In genomic region chr11:1481483-1481825, GRCh38 we compare ENCODE assay signal across 24 cellular contexts. TPM values are rescaled to one million over a fixed set of nuclear protein-coding genes. Genes with fewer than 3 reads are reported as not detected.
DNase-seq lines count a peak whose midpoint lies in the region; ATAC-seq, FAIRE-seq and TF ChIP-seq lines count a peak whose summit lies in the region.
"Had no signal": no experiment of that assay in that cellular context is flagged by ENCODE, and none has a peak within 500 bp of the region (broad histone marks: within the 10 kb centered on the region; RNA-seq: fewer than 3 reads in every experiment).

No MANE protein-coding gene starts in this region.

- H3K27ac ChIP-seq in GM23338 (ENCODE audit: low read depth): no peak overlapping the region
- H3K27ac ChIP-seq in H1 (ENCODE audit: low read depth, low read length): 0 out of 2 replicates have a peak overlapping the region, but pooled peaks have one; percentile 38
- peak overlapping the region; percentile 56 to 72 for H3K27ac ChIP-seq in mucosa of rectum (ENCODE audit: low read depth in 2 of 2, low read length in 2 of 2)
- peak overlapping the region; percentile 70 to 76 for H3K27ac ChIP-seq in testis
- H3K27ac ChIP-seq: neutrophil, right lobe of liver, RWPE1 had no signal

- intact Hi-C loops in testis (cut with DNase I; ENCODE audit: low total_unique reads): no loop called here

- H2AFZ ChIP-seq in GM23338 (no peak overlapping the region), H1 (ENCODE audit: low read length) (no peak overlapping the region)

- no peaks in the 10 kb centered on the region for H3F3A ChIP-seq in GM23338 (replicated peaks; ENCODE audit: low read depth)

- no peaks in the 10 kb centered on the region for H3K36me3 ChIP-seq in GM23338 (ENCODE audit: insufficient read depth)
- no peaks in the 10 kb centered on the region; a peak in 1 of 8 replicates for H3K36me3 ChIP-seq in H1 (ENCODE audit: control insufficient read depth in 2 of 4, insufficient read depth in 4 of 4, low read length in 3 of 4)
- peaks cover 32 to 42% of the 10 kb centered on the region in 2 donors for H3K36me3 ChIP-seq in mucosa of rectum (ENCODE audit: control insufficient read depth in 2 of 2, insufficient read depth in 2 of 2, low read length in 2 of 2)
- H3K36me3 ChIP-seq in testis (ENCODE audit: low read depth, missing control alignments): no peaks in the 10 kb centered on the region

- H3K27me3 ChIP-seq in GM23338 (ENCODE audit: insufficient read depth) (no peaks in the 10 kb centered on the region), H1 (replicated peaks in 1 of 4; ENCODE audit: control insufficient read depth in 3 of 4, extremely low read depth in 1 of 4, insufficient read depth in 3 of 4, low read length in 3 of 4) (no peaks in the 10 kb centered on the region), mucosa of rectum (ENCODE audit: control insufficient read depth in 2 of 2, insufficient read depth in 2 of 2, low read length in 2 of 2) (no peaks in the 10 kb centered on the region), testis (no peaks in the 10 kb centered on the region)
- H3K27me3 ChIP-seq: neutrophil, right lobe of liver had no signal

- no peak overlapping the region for H2BK15ac ChIP-seq in H1 (ENCODE audit: low read length)

- TF ChIP-seq RAD21 in H1 (IDR thresholded peaks at IDR 0.05 in 1 of 2, conservative IDR thresholded peaks at IDR 0.05 in 1 of 2; ENCODE audit: low read depth in 2 of 2, low read length in 2 of 2): no peak

- no peaks in the 10 kb centered on the region for H3K4me1 ChIP-seq in GM23338 (ENCODE audit: insufficient read depth)
- peaks cover 0 to 5% (median under 1%) of the 10 kb centered on the region in 4 experiments; a peak in 2 of 7 replicates for H3K4me1 ChIP-seq in H1 (replicated peaks in 1 of 4; ENCODE audit: control insufficient read depth in 3 of 4, insufficient read depth in 4 of 4, low read length in 3 of 4)
- peaks cover 10 to 15% of the 10 kb centered on the region in 2 donors for H3K4me1 ChIP-seq in mucosa of rectum (ENCODE audit: control insufficient read depth in 2 of 2, insufficient read depth in 2 of 2, low read length in 2 of 2)
- H3K4me1 ChIP-seq in testis: peaks cover 32% of the 10 kb centered on the region

- CTCF ChIA-PET in H1 (lab: Charles Lee; ENCODE audit: partially characterized antibody): interaction anchor here (1.1 to 5.2 kb wide), 10 partner anchors 8 to 277 kb away, joined by 3 to 34 read pairs (median 4); no protein-coding TSS in a partner anchor

- H3K23me2 ChIP-seq in H1 (ENCODE audit: low read depth, low read length): no peaks in the 10 kb centered on the region

- H3K4me3 ChIP-seq in GM23338 (no peak overlapping the region), H1 (ENCODE audit: extremely low read depth in 1 of 4, insufficient read depth in 2 of 4, low read depth in 3 of 4, low read length in 4 of 4) (no peak overlapping the region), mucosa of rectum (ENCODE audit: low read length in 2 of 2) (no peak overlapping the region), testis (no peak overlapping the region)
- H3K4me3 ChIP-seq: mucosa of descending colon, right lobe of liver had no signal

- H3K4me1 Mint-ChIP-seq in GM23338: peaks cover 4% of the 10 kb centered on the region; the same call in 2 of the 3 replicates

- no peak overlapping the region for H4K5ac ChIP-seq in H1 (ENCODE audit: insufficient read length, low read depth, low read length)

- ATAC-seq in GM23338: peak; percentile 26
- ATAC-seq in HG03520 (IDR thresholded peaks at IDR 0.05; ENCODE audit: unreplicated experiment): no peak
- no peak for ATAC-seq in GM18520 (IDR thresholded peaks at IDR 0.05; ENCODE audit: unreplicated experiment)
- ATAC-seq: effector memory CD8-positive, alpha-beta T cell; mucosa of descending colon had no signal

- no peak overlapping the region for H3K9ac ChIP-seq in H1 (replicated peaks in 1 of 4; ENCODE audit: extremely low read depth in 1 of 4, low read depth in 3 of 4, low read length in 3 of 4)
- no peak overlapping the region for H3K9ac ChIP-seq in mucosa of rectum (ENCODE audit: low read depth in 1 of 2, low read length in 2 of 2)

- no peaks in the 10 kb centered on the region; the same call in 2 of the 3 replicates for H3K9me3 Mint-ChIP-seq in GM23338
- H3K9me3 Mint-ChIP-seq: activated B cell treated with CpG ODN at 0.5 μM for 24 hours; activated naive CD4-positive, alpha-beta T cell treated with anti-CD3 and anti-CD28 coated beads, Interleukin-2, amount 50 U/mL, for 24 hours; effector memory CD8-positive, alpha-beta T cell; immature natural killer cell; stimulated activated memory B cell treated with anti-CD40 and anti-IgM and Interleukin-4, amounts not matched to agents 10 μg/mL and 1 μg/mL and 100 μg/mL, for 72 hours had no signal

- no peaks in the 10 kb centered on the region for H3K9me2 ChIP-seq in GM23338 (ENCODE audit: insufficient read depth)

- peaks cover 6% of the 10 kb centered on the region for H3K79me1 ChIP-seq in H1 (ENCODE audit: low read depth, low read length)

- H3K4me2 ChIP-seq in GM23338 (no peak overlapping the region), H1 (ENCODE audit: insufficient read depth in 1 of 2, low read depth in 2 of 2, low read length in 2 of 2) (no peak overlapping the region)

- H4K20me1 ChIP-seq in GM23338 (replicated peaks; ENCODE audit: insufficient read depth) (no peaks in the 10 kb centered on the region; the same call in 1 of the 2 replicates), H1 (replicated peaks in 1 of 2; ENCODE audit: control insufficient read depth in 1 of 2, insufficient read depth in 2 of 2, low read length in 2 of 2) (peaks cover 0 to 12% of the 10 kb centered on the region in 2 experiments)

- no peak overlapping the region for H2BK12ac ChIP-seq in H1 (ENCODE audit: low read depth, low read length)

- H2AK5ac ChIP-seq in H1 (ENCODE audit: low read depth, low read length): no peak overlapping the region

- H3K27me3 Mint-ChIP-seq in GM23338 (ENCODE audit: insufficient read depth, low read depth, poor library complexity): peaks cover 11% of the 10 kb centered on the region
- H3K27me3 Mint-ChIP-seq: activated B cell treated with CpG ODN at 0.5 μM for 24 hours; activated naive CD4-positive, alpha-beta T cell treated with anti-CD3 and anti-CD28 coated beads, Interleukin-2, amount 50 U/mL, for 24 hours; effector memory CD8-positive, alpha-beta T cell; stimulated activated memory B cell treated with anti-CD40 and anti-IgM and Interleukin-4, amounts not matched to agents 10 μg/mL and 1 μg/mL and 100 μg/mL, for 72 hours had no signal

- TF ChIP-seq EP300 in H1 (IDR thresholded peaks at IDR 0.05; ENCODE audit: borderline replicate concordance in 1 of 2, low read depth in 2 of 2, low read length in 2 of 2): no peak

- H2BK120ac ChIP-seq in H1 (replicated peaks; ENCODE audit: low read depth, low read length): no peak overlapping the region

- no peak overlapping the region for H4K8ac ChIP-seq in H1 (ENCODE audit: extremely low read depth, insufficient read depth, low read length)

- peaks cover 5% of the 10 kb centered on the region; the same call in 1 of the 3 replicates for H3K36me3 Mint-ChIP-seq in GM23338 (ENCODE audit: low read depth)

- no peak overlapping the region for H3K4me3 Mint-ChIP-seq in GM23338
- H3K4me3 Mint-ChIP-seq: activated B cell treated with CpG ODN at 0.5 μM for 24 hours; activated naive CD4-positive, alpha-beta T cell treated with anti-CD3 and anti-CD28 coated beads, Interleukin-2, amount 50 U/mL, for 24 hours; effector memory CD8-positive, alpha-beta T cell; immature natural killer cell; stimulated activated memory B cell treated with anti-CD40 and anti-IgM and Interleukin-4, amounts not matched to agents 10 μg/mL and 1 μg/mL and 100 μg/mL, for 72 hours had no signal

- H3K27ac Mint-ChIP-seq in GM23338: no peak overlapping the region
- H3K27ac Mint-ChIP-seq: activated B cell treated with CpG ODN at 0.5 μM for 24 hours; activated naive CD4-positive, alpha-beta T cell treated with anti-CD3 and anti-CD28 coated beads, Interleukin-2, amount 50 U/mL, for 24 hours; immature natural killer cell; stimulated activated memory B cell treated with anti-CD40 and anti-IgM and Interleukin-4, amounts not matched to agents 10 μg/mL and 1 μg/mL and 100 μg/mL, for 72 hours had no signal

- H3K79me2 ChIP-seq in GM23338 (replicated peaks; ENCODE audit: insufficient read depth) (no peaks in the 10 kb centered on the region; the same call in 1 of the 2 replicates), H1 (ENCODE audit: control insufficient read depth in 1 of 2, insufficient read depth in 2 of 2, low read length in 2 of 2) (no peaks in the 10 kb centered on the region; a peak in 1 of 4 replicates)

- H4K91ac ChIP-seq in H1 (replicated peaks; ENCODE audit: insufficient read length, low read length): no peak overlapping the region

- no peak overlapping the region for H3K14ac ChIP-seq in H1 (ENCODE audit: insufficient read length)

- H2BK20ac ChIP-seq in H1 (ENCODE audit: low read length): no peak overlapping the region

- TF ChIP-seq CTCF in GM23338 (conservative IDR thresholded peaks at IDR 0.05; ENCODE audit: low read depth in 2 of 2) (no peak), H1 (IDR thresholded peaks at IDR 0.05; ENCODE audit: control extremely low read depth in 1 of 3, insufficient read depth in 1 of 3, low read depth in 1 of 3, low read length in 3 of 3) (no peak), testis (IDR thresholded peaks at IDR 0.05) (peak in 2 of 3 experiments; percentile 6)

- FAIRE-seq in H1 (lab: Jason Lieb, UNC): no peak
- FAIRE-seq: astrocyte, D721Med had no signal

- no peak overlapping the region for H3K56ac ChIP-seq in H1 (replicated peaks; ENCODE audit: insufficient read length, low read depth, low read length)

- H3K18ac ChIP-seq in H1 (ENCODE audit: extremely low read depth, low read length): no peak overlapping the region

- H3K9me3 ChIP-seq in H1 (ENCODE audit: insufficient read depth in 2 of 2, low read depth in 1 of 2, low read length in 1 of 2) (no peaks in the 10 kb centered on the region), mucosa of rectum (ENCODE audit: control insufficient read depth in 2 of 2, low read length in 2 of 2) (no peaks in the 10 kb centered on the region), testis (no peaks in the 10 kb centered on the region)
- H3K9me3 ChIP-seq: mucosa of descending colon, neutrophil, right lobe of liver had no signal

- DNase-seq in GM23338 (ENCODE audit: low spot score): no peak
- no peak for DNase-seq in H1 (ENCODE audit: low read depth in 1 of 2, low spot score in 2 of 2)
- no peak for DNase-seq in testis
- no peak for DNase-seq in NCI-H1092 treated with DMSO at 0.1 percent for 48 hours (lab: John Stamatoyannopoulos, UW)
- no peak for DNase-seq in NCI-H1048 (lab: John Stamatoyannopoulos, UW)
- DNase-seq: activated B cell treated with CpG ODN at 0.5 μM for 24 hours; activated T-cell treated with anti-CD3 and anti-CD28 coated beads, Interleukin-2, amount 50 U/mL, for 48 hours; C1 segment of cervical spinal cord; cerebellar nuclear complex; effector memory CD8-positive, alpha-beta T cell; immature natural killer cell; NCI-H1417; NCI-H524 had no signal

- WGBS in H1 (ENCODE audit: extremely low coverage in 1 of 2, insufficient coverage in 1 of 2, insufficient read length in 1 of 2, insufficient replicate concordance in 2 of 2, low coverage in 1 of 2, low lambda C conversion rate in 2 of 2, missing lambda C conversion rate in 1 of 2), 2 experiments: 95% methylated on average over 2 of the region's 2 CpGs; no CpG with 5 or more reads in 1 of the 2 experiments
- 68 to 74% methylated on average over 2 of the region's 2 CpGs for WGBS in testis, 2 donors

- no peak for TF ChIP-seq POLR2A in H1 (IDR thresholded peaks at IDR 0.05; ENCODE audit: control extremely low read depth in 1 of 2, low read depth in 2 of 2, low read length in 2 of 2)
- no peak for TF ChIP-seq POLR2A in testis (IDR thresholded peaks at IDR 0.05)

- POLR2A ChIA-PET in H1 (lab: Charles Lee; ENCODE audit: partially characterized antibody): interaction anchor here (1.0 kb wide), 1 partner anchor 9 kb away, joined by 3 read pairs; no protein-coding TSS in a partner anchor

- no peak overlapping the region; the same call in 1 of the 2 replicates for H2BK5ac ChIP-seq in H1 (ENCODE audit: low read depth, low read length)

- H3K23ac ChIP-seq in H1 (ENCODE audit: insufficient read length): no peak overlapping the region

- no peak overlapping the region for H3K4ac ChIP-seq in H1 (replicated peaks; ENCODE audit: insufficient read length, low read depth, low read length)

RNA-seq across cellular contexts. Expression of gene MOB2, which starts 5.1 kb away (rescaled TPM):
- 19.7 and 24.9 TPM in 2 replicates for total RNA-seq in GM23338 (2014; rRNA removed; shearing (Covaris generic))
- polyA plus RNA-seq in GM23338 (2016; fragmentation: Nextera tagmentation; extraction: Ambion mirVana) (7.7 and 10.1 TPM in 2 replicates), H1 (2011; rRNA removed) (28.2 and 28.5 TPM in 2 replicates), testis (ENCODE audit: insufficient read depth, low read depth, low replicate concordance) (41.5 TPM)
- 18.3 and 18.6 TPM in 2 replicates for total RNA-seq in H1 (2021; fragmentation: NEBNext Ultra II Directional; extraction: Animal tissue kit (Norgen Biotek cat#: 25700))
- polyA plus RNA-seq in H1 (2011; cell fraction: cytosol; rRNA removed): 37.2 TPM
- 34.8 TPM for polyA plus RNA-seq in H1 (2011; cell fraction: nucleus; rRNA removed)
- polyA plus RNA-seq in H1 (2012, experiment 1 of 2): 15.1 to 24.8 TPM (median 22.8 TPM) in 4 replicates
- 22.6 TPM for polyA plus RNA-seq in H1 (2012, experiment 2 of 2)
- polyA plus RNA-seq in H1 (2013, experiment 1 of 2): 9.6 TPM
- polyA plus RNA-seq in H1 (2013, experiment 2 of 2): 9.7 TPM
- 33.6 and 38.3 TPM in 2 replicates for polyA minus RNA-seq in H1 (2011; rRNA and poly(A)+ RNA removed)
- polyA minus RNA-seq in H1 (2011; cell fraction: cytosol; rRNA and poly(A)+ RNA removed): 17.2 TPM
- polyA minus RNA-seq in H1 (2011; cell fraction: nucleus; rRNA and poly(A)+ RNA removed): 14.7 TPM
- total RNA-seq in testis: 10 to 100 TPM; 46.8 to 57.7 TPM

Comparison
In these comparisons a context has a peak if more than half of its experiments do, and no peak if none do; other contexts are left out.
1. CTCF ChIP-seq: peak in testis (2 of 3); none in GM23338 (0 of 2) and H1 (0 of 3).